2 cellular contexts compared by ENCODE assay signal in the genomic region with DNA sequence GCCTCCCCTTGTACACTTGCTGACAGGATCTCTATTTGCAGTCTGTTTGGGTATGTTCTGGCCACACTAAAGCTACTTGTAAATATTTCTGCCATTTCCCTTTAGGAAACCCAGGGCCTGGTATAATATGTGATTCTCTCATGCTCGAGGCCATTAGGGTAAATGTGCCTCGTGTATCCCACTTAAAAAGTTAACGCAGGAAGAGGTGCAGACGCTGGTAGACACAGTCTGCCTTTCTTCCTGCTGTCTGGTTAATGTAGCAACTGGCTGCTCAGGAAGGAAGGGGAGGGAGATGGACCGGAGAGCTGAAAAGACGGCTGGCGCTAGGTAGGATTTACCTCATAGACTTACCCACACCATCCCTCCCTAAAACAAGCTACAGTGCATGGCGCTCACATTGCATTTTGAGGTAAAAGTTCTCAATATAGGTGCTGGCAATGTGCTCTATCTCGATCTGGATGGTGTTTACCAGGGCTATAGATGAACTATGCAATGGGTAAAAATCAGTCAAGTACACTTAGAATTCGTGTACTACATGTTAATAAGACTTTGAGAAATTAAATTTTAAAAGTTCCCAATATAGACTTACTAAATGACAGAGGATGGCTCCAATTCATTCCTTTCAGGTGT.
A peak's percentile ranks its signal among the peaks of the same experiment; 100 is the strongest.
TF ChIP-seq lines count a peak whose summit lies in the region.

No MANE protein-coding gene starts in this region.

TF ChIP-seq in HCT116, 20 proteins besides CTCF, POLR2A, EP300 and RAD21:
- TF ChIP-seq, protein P1, sequence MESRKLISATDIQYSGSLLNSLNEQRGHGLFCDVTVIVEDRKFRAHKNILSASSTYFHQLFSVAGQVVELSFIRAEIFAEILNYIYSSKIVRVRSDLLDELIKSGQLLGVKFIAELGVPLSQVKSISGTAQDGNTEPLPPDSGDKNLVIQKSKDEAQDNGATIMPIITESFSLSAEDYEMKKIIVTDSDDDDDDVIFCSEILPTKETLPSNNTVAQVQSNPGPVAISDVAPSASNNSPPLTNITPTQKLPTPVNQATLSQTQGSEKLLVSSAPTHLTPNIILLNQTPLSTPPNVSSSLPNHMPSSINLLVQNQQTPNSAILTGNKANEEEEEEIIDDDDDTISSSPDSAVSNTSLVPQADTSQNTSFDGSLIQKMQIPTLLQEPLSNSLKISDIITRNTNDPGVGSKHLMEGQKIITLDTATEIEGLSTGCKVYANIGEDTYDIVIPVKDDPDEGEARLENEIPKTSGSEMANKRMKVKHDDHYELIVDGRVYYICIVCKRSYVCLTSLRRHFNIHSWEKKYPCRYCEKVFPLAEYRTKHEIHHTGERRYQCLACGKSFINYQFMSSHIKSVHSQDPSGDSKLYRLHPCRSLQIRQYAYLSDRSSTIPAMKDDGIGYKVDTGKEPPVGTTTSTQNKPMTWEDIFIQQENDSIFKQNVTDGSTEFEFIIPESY (IDR thresholded peaks at IDR 0.05; ENCODE audit: extremely low read depth, insufficient replicate concordance, low read length): no peak
- TF ChIP-seq ZNF274 (IDR thresholded peaks at IDR 0.05; ENCODE audit: low read depth, low read length): no peak
- TF ChIP-seq, protein P2, sequence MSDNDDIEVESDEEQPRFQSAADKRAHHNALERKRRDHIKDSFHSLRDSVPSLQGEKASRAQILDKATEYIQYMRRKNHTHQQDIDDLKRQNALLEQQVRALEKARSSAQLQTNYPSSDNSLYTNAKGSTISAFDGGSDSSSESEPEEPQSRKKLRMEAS (IDR thresholded peaks at IDR 0.05): no peak
- no peak for TF ChIP-seq FOSL1 (IDR thresholded peaks at IDR 0.05; ENCODE audit: low read depth)

TF ChIP-seq in SK-N-SH, 30 proteins besides CTCF, POLR2A, EP300 and RAD21:
- TF ChIP-seq, protein P3, sequence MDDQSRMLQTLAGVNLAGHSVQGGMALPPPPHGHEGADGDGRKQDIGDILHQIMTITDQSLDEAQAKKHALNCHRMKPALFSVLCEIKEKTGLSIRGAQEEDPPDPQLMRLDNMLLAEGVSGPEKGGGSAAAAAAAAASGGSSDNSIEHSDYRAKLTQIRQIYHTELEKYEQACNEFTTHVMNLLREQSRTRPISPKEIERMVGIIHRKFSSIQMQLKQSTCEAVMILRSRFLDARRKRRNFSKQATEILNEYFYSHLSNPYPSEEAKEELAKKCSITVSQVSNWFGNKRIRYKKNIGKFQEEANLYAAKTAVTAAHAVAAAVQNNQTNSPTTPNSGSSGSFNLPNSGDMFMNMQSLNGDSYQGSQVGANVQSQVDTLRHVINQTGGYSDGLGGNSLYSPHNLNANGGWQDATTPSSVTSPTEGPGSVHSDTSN (IDR thresholded peaks at IDR 0.05): 0 out of 2 replicates have a peak, but pooled peaks have one; percentile 19
- TF ChIP-seq, protein P4, sequence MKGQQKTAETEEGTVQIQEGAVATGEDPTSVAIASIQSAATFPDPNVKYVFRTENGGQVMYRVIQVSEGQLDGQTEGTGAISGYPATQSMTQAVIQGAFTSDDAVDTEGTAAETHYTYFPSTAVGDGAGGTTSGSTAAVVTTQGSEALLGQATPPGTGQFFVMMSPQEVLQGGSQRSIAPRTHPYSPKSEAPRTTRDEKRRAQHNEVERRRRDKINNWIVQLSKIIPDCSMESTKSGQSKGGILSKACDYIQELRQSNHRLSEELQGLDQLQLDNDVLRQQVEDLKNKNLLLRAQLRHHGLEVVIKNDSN (IDR thresholded peaks at IDR 0.05; ENCODE audit: borderline replicate concordance, low read depth): no peak
- no peak for TF ChIP-seq EZH2phosphoT487 (IDR thresholded peaks at IDR 0.05; ENCODE audit: borderline replicate concordance, low read depth)
- no peak for TF ChIP-seq ELF1 (IDR thresholded peaks at IDR 0.05)
- TF ChIP-seq, protein P1 (IDR thresholded peaks at IDR 0.05; ENCODE audit: borderline replicate concordance, low read depth): no peak
- no peak for TF ChIP-seq RXRA (IDR thresholded peaks at IDR 0.05; ENCODE audit: borderline replicate concordance, low read depth)
- TF ChIP-seq, protein P5, sequence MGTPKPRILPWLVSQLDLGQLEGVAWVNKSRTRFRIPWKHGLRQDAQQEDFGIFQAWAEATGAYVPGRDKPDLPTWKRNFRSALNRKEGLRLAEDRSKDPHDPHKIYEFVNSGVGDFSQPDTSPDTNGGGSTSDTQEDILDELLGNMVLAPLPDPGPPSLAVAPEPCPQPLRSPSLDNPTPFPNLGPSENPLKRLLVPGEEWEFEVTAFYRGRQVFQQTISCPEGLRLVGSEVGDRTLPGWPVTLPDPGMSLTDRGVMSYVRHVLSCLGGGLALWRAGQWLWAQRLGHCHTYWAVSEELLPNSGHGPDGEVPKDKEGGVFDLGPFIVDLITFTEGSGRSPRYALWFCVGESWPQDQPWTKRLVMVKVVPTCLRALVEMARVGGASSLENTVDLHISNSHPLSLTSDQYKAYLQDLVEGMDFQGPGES (IDR thresholded peaks at IDR 0.05; ENCODE audit: low read depth, low read length): no peak
- TF ChIP-seq FOXM1 (IDR thresholded peaks at IDR 0.05; ENCODE audit: low read depth): no peak
- TF ChIP-seq GATA2 (CRISPR knock-in tag; IDR thresholded peaks at IDR 0.05): no peak
- TF ChIP-seq, protein P2 (IDR thresholded peaks at IDR 0.05; ENCODE audit: low read depth): peak; percentile 68
- no peak for TF ChIP-seq SMC3 (IDR thresholded peaks at IDR 0.05; ENCODE audit: low read depth, low read length)
- no peak for TF ChIP-seq CHD2 (IDR thresholded peaks at IDR 0.05; ENCODE audit: low read length, partially characterized antibody)
- 0 out of 2 replicates have a peak, but pooled peaks have one; percentile 5 for TF ChIP-seq TCF12 (IDR thresholded peaks at IDR 0.05)
- no peak for TF ChIP-seq JUND (IDR thresholded peaks at IDR 0.05)
- no peak for TF ChIP-seq FOXJ3 (CRISPR knock-in tag; IDR thresholded peaks at IDR 0.05)
- no peak for TF ChIP-seq RFX5 (IDR thresholded peaks at IDR 0.05; ENCODE audit: low read length)
- TF ChIP-seq RCOR1 (IDR thresholded peaks at IDR 0.05; ENCODE audit: low read length): no peak
- no peak for TF ChIP-seq NFIC (IDR thresholded peaks at IDR 0.05; ENCODE audit: borderline replicate concordance)
- no peak for TF ChIP-seq MXI1 (IDR thresholded peaks at IDR 0.05; ENCODE audit: low read depth, low read length)
- no peak for TF ChIP-seq SIN3A (IDR thresholded peaks at IDR 0.05; ENCODE audit: borderline replicate concordance, low read depth, low read length)
